ENCODE assay signal across 14 cellular contexts in genomic region chr16:59170065-59170712, GRCh38.
"Had no signal": no experiment of that assay in that cellular context is flagged by ENCODE, and none has a peak within 500 bp of the region (broad histone marks: within the 10 kb centered on the region; RNA-seq: fewer than 3 reads in every experiment).

No MANE protein-coding gene starts in this region.

- H3K4me1 Mint-ChIP-seq: stimulated activated naive B cell treated with anti-CD40 and anti-IgM and Interleukin-4, amounts not matched to agents 10 μg/mL and 1 μg/mL and 100 μg/mL, for 72 hours; T-helper 17 cell had no signal

- H3K9me3 ChIP-seq: adrenal gland, heart right ventricle had no signal

- H3K4me1 ChIP-seq: adrenal gland, heart right ventricle had no signal

- H3K27ac Mint-ChIP-seq: activated T-helper 2 cell treated with anti-CD3 and anti-CD28 coated beads, Interferon-gamma antibody, Interleukin-2, Interleukin-4, amounts not matched to agents 10 μg/mL and 5 μg/mL and 100 μg/mL, durations not matched to agents 14 hours and 24 hours and 36 hours; natural killer cell treated with Interleukin-12 subunit alpha and Interleukin-12 subunit beta and Interleukin-15 and Interleukin-18, amount 100 ng/mL, for 72 hours; stimulated activated naive B cell treated with anti-CD40 and anti-IgM and Interleukin-4, amounts not matched to agents 10 μg/mL and 1 μg/mL and 100 μg/mL, for 72 hours; T-helper 17 cell had no signal

- ATAC-seq: heart right ventricle; mucosa of descending colon; natural killer cell treated with Interleukin-12 subunit alpha and Interleukin-12 subunit beta and Interleukin-15 and Interleukin-18, amount 100 ng/mL, for 72 hours; sciatic nerve; stimulated activated naive B cell treated with anti-CD40 and anti-IgM and Interleukin-4, amounts not matched to agents 10 μg/mL and 1 μg/mL and 100 μg/mL, for 72 hours; T-helper 17 cell had no signal

- H3K27me3 ChIP-seq: adrenal gland, heart right ventricle had no signal

- DNase-seq: activated CD4-positive, alpha-beta T cell treated with anti-CD3 and anti-CD28 coated beads, Interleukin-2, amount 50 U/mL, for 1 hour; activated naive CD4-positive, alpha-beta T cell treated with anti-CD3 and anti-CD28 coated beads, Interleukin-2, amount 50 U/mL, for 16 hours; activated T-cell treated with anti-CD3 and anti-CD28 coated beads for 4 hours; adrenal gland; heart right ventricle; mammary epithelial cell; mucosa of descending colon; stimulated activated CD4-positive, alpha-beta T cell treated with anti-CD3 and anti-CD28 coated beads, Interleukin-2, amount 100 ng/mL, for 24 hours; stimulated activated naive B cell treated with anti-CD40 and anti-IgM and Interleukin-4, amounts not matched to agents 10 μg/mL and 1 μg/mL and 100 μg/mL, for 72 hours; T-helper 17 cell; trophoblast cell had no signal

- H3K36me3 Mint-ChIP-seq: natural killer cell treated with Interleukin-12 subunit alpha and Interleukin-12 subunit beta and Interleukin-15 and Interleukin-18, amount 100 ng/mL, for 72 hours; stimulated activated naive B cell treated with anti-CD40 and anti-IgM and Interleukin-4, amounts not matched to agents 10 μg/mL and 1 μg/mL and 100 μg/mL, for 72 hours had no signal

- H3K9me3 Mint-ChIP-seq: activated T-helper 2 cell treated with anti-CD3 and anti-CD28 coated beads, Interferon-gamma antibody, Interleukin-2, Interleukin-4, amounts not matched to agents 10 μg/mL and 5 μg/mL and 100 μg/mL, durations not matched to agents 14 hours and 24 hours and 36 hours had no signal

- H3K36me3 ChIP-seq: adrenal gland, heart right ventricle had no signal

- H3K4me3 ChIP-seq: adrenal gland, heart right ventricle, mucosa of descending colon had no signal

- H3K4me3 Mint-ChIP-seq: natural killer cell treated with Interleukin-12 subunit alpha and Interleukin-12 subunit beta and Interleukin-15 and Interleukin-18, amount 100 ng/mL, for 72 hours; stimulated activated naive B cell treated with anti-CD40 and anti-IgM and Interleukin-4, amounts not matched to agents 10 μg/mL and 1 μg/mL and 100 μg/mL, for 72 hours; T-helper 17 cell had no signal

- H3K27ac ChIP-seq: adrenal gland, heart right ventricle had no signal

- H3K27me3 Mint-ChIP-seq: stimulated activated naive B cell treated with anti-CD40 and anti-IgM and Interleukin-4, amounts not matched to agents 10 μg/mL and 1 μg/mL and 100 μg/mL, for 72 hours; T-helper 17 cell had no signal
